ENCODE assay signal across 22 cellular contexts in the genomic region with DNA sequence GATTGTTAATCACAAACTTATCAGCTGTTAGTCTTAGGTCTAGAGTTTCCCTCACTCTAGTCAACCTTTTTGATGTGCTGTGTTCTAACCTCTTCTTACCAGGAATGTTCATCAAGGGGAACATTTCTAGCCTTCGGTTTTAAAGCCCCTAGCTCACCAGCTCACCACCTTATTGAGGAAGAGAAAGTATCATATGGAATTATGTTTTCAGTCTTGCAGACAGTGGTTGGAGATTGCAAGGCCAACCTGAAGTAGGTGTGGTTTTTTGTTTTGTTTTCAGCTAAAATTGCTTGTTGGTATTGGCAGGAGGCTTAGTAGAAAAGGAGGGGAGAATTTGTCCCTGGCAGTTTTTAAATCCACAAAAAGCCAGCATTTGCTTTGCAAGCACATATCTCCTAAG. TPM values are rescaled to one million over a fixed set of nuclear protein-coding genes. Genes with fewer than 3 reads are reported as not detected.
A peak's percentile ranks its signal among the peaks of the same experiment; 100 is the strongest.
DNase-seq lines count a peak whose midpoint lies in the region; ATAC-seq and TF ChIP-seq lines count a peak whose summit lies in the region.
"Had no signal": no experiment of that assay in that cellular context is flagged by ENCODE, and none has a peak within 500 bp of the region (broad histone marks: within the 10 kb centered on the region; RNA-seq: fewer than 3 reads in every experiment).

No MANE protein-coding gene starts in this region.

- H3K27ac Mint-ChIP-seq in chondrocyte (ENCODE audit: unreplicated experiment) (peak overlapping the region; percentile 78), progenitor cell of endocrine pancreas (no peak overlapping the region)
- H3K27ac Mint-ChIP-seq: activated T-cell treated with anti-CD3 and anti-CD28 coated beads, Interleukin-2, amount 50 U/mL, for 72 hours; B cell had no signal

- H3K4me1 ChIP-seq in osteoblast (ENCODE audit: insufficient read depth, low read length) = peaks cover 42% of the 10 kb centered on the region
- H3K4me1 ChIP-seq: ascending aorta, left lung had no signal

- H3K79me2 ChIP-seq in osteoblast (ENCODE audit: insufficient read depth, low read length) = no peaks in the 10 kb centered on the region

- TF ChIP-seq CTCF in chondrocyte (IDR thresholded peaks at IDR 0.05) (no peak), osteoblast (IDR thresholded peaks at IDR 0.05; ENCODE audit: extremely low read depth, low read depth, low read length) (no peak), progenitor cell of endocrine pancreas (IDR thresholded peaks at IDR 0.05; ENCODE audit: unreplicated experiment) (no peak)

- no peaks in the 10 kb centered on the region for H4K20me1 ChIP-seq in osteoblast (ENCODE audit: insufficient read depth, low read length)

- peak overlapping the region; percentile 55 for H2AFZ ChIP-seq in osteoblast (ENCODE audit: low read length)

- H3K36me3 Mint-ChIP-seq in chondrocyte (ENCODE audit: low read depth) (peaks cover 8% of the 10 kb centered on the region), progenitor cell of endocrine pancreas (ENCODE audit: insufficient read depth) (no peaks in the 10 kb centered on the region)

- H3K9me3 ChIP-seq in osteoblast (ENCODE audit: low read depth, low read length) = no peaks in the 10 kb centered on the region
- H3K9me3 ChIP-seq: ascending aorta, left lung, mucosa of descending colon had no signal

- no peak overlapping the region for H3K4me3 ChIP-seq in osteoblast (ENCODE audit: insufficient read depth, low read length)
- H3K4me3 ChIP-seq: ascending aorta, left lung, MG63, mucosa of descending colon had no signal

- H3K4me2 ChIP-seq in osteoblast (ENCODE audit: insufficient read depth, low read length) = no peak overlapping the region

- DNase-seq in chondrocyte (ENCODE audit: low spot score) = no peak
- DNase-seq in osteoblast (ENCODE audit: insufficient read length, low spot score, missing footprints) = no peak
- no peak for DNase-seq in stimulated activated CD4-positive, alpha-beta T cell treated with anti-CD3 and anti-CD28 coated beads, Interleukin-12 subunit alpha, Interleukin-12 subunit beta, amount 100 ng/mL, for 4 hours
- no peak for DNase-seq in progenitor cell of endocrine pancreas (ENCODE audit: low spot score, unreplicated experiment)
- DNase-seq: activated CD4-positive, alpha-beta T cell treated with anti-CD3 and anti-CD28 coated beads, Interleukin-2, amount 50 U/mL, for 48 hours; activated naive CD4-positive, alpha-beta T cell treated with anti-CD3 and anti-CD28 coated beads, Interleukin-2, amount 50 U/mL, for 16 hours; activated T-cell treated with anti-CD3 and anti-CD28 coated beads, Interleukin-2, amount 50 U/mL, for 72 hours; cerebellar nuclear complex; glutamatergic neuron; left lung; MG63; mucosa of descending colon; NCI-H1694 treated with DMSO at 0.1 percent for 48 hours; stimulated activated CD4-positive, alpha-beta T cell treated with anti-CD3 and anti-CD28 coated beads, Interleukin-4, amount 100 ng/mL, for 4 hours had no signal

- no peaks in the 10 kb centered on the region for H3K27me3 Mint-ChIP-seq in chondrocyte (ENCODE audit: low read depth)
- peaks cover 10% of the 10 kb centered on the region for H3K27me3 Mint-ChIP-seq in progenitor cell of endocrine pancreas
- H3K27me3 Mint-ChIP-seq: B cell had no signal

- H3K4me3 Mint-ChIP-seq in chondrocyte (ENCODE audit: unreplicated experiment) = no peak overlapping the region
- no peak overlapping the region for H3K4me3 Mint-ChIP-seq in progenitor cell of endocrine pancreas (ENCODE audit: low read depth)
- H3K4me3 Mint-ChIP-seq: activated T-cell treated with anti-CD3 and anti-CD28 coated beads, Interleukin-2, amount 50 U/mL, for 72 hours; B cell; neural crest cell; T-helper 2 cell treated with Interferon-gamma antibody and Interleukin-4, amounts not matched to agents 5 μg/mL and 100 μg/mL, for 36 hours had no signal

- no peaks in the 10 kb centered on the region for H3K36me3 ChIP-seq in osteoblast (ENCODE audit: insufficient read depth, low read length)
- H3K36me3 ChIP-seq: ascending aorta, left lung, MG63 had no signal

- ATAC-seq in GM18498 (IDR thresholded peaks at IDR 0.05; ENCODE audit: unreplicated experiment) (peak; percentile 71), HG02852 (IDR thresholded peaks at IDR 0.05; ENCODE audit: unreplicated experiment) (peak; percentile 65), HG02763 (IDR thresholded peaks at IDR 0.05; ENCODE audit: unreplicated experiment) (no peak)
- ATAC-seq: activated T-cell treated with anti-CD3 and anti-CD28 coated beads, Interleukin-2, amount 50 U/mL, for 72 hours; left lung; Panc1 had no signal

- no peak overlapping the region for H3K27ac ChIP-seq in osteoblast (ENCODE audit: low read depth, low read length)
- H3K27ac ChIP-seq: left lung had no signal

- H3K9me3 Mint-ChIP-seq in chondrocyte (ENCODE audit: low read depth) = peaks cover 17% of the 10 kb centered on the region
- peaks cover 7% of the 10 kb centered on the region for H3K9me3 Mint-ChIP-seq in progenitor cell of endocrine pancreas (ENCODE audit: low read depth)
- H3K9me3 Mint-ChIP-seq: T-helper 2 cell treated with Interferon-gamma antibody and Interleukin-4, amounts not matched to agents 5 μg/mL and 100 μg/mL, for 36 hours had no signal

- no peaks in the 10 kb centered on the region for H3K27me3 ChIP-seq in osteoblast (ENCODE audit: insufficient read depth, low read length)
- H3K27me3 ChIP-seq: ascending aorta, left lung, MG63 had no signal

- peaks cover 64% of the 10 kb centered on the region for H3K4me1 Mint-ChIP-seq in chondrocyte (ENCODE audit: low read depth)
- peaks cover 29% of the 10 kb centered on the region for H3K4me1 Mint-ChIP-seq in progenitor cell of endocrine pancreas (ENCODE audit: low read depth)

RNA-seq across cellular contexts. Expression of a gene that starts 48.4 kb away (rescaled TPM):
- 1,151 to 1,607 TPM (median 1,574 TPM) in 3 replicates for total RNA-seq in chondrocyte
- total RNA-seq in osteoblast = 564 and 657 TPM in 2 replicates
- 9.1 and 13.3 TPM in 2 replicates for total RNA-seq in progenitor cell of endocrine pancreas
- total RNA-seq: activated T-cell treated with anti-CD3 and anti-CD28 coated beads, Interleukin-2, amount 50 U/mL, for 72 hours; B cell had no signal

Comparison
In these comparisons a context has a peak if more than half of its experiments do, and no peak if none do; other contexts are left out.
1. RNA of a gene that starts 48.4 kb away (total RNA-seq): 1,151 to 1,607 TPM in chondrocyte and 564 to 657 TPM in osteoblast; 9.1 to 13.3 TPM in progenitor cell of endocrine pancreas; every median in the first group is over 10 times any median in the second.